In the genomic region with DNA sequence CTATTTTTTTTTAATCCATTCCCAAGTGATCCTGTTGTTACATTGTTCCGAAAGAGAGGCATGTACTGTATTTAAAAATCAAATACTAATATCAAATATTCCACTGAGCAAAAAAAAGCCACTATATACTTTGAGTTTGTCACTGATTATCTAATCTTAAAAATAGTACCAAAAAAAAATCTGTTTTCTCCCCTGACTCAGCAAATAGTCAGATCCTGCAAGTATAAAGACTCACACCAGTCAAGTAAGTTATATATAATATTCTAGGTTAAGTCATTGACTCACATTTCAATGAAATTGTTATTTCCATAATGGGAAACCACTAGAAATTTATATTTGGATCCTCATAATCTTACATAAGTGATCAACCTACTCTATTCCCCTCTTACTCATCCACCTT, we compare ENCODE assay signal across 24 cellular contexts.
DNase-seq lines count a peak whose midpoint lies in the region; ATAC-seq, FAIRE-seq and TF ChIP-seq lines count a peak whose summit lies in the region.
"Had no signal": no experiment of that assay in that cellular context is flagged by ENCODE, and none has a peak within 500 bp of the region (broad histone marks: within the 10 kb centered on the region; RNA-seq: fewer than 3 reads in every experiment).

No MANE protein-coding gene starts in this region.

- H3K36me3 ChIP-seq in IMR-90 (ENCODE audit: control insufficient read depth, insufficient read depth, low read length) (no peaks in the 10 kb centered on the region), K562 (ENCODE audit: control insufficient read depth, insufficient read depth, low read length) (no peaks in the 10 kb centered on the region)
- H3K36me3 ChIP-seq: BE2C; BLaER1 treated with 17β-estradiol and CSF1 and Interleukin-3, amounts not matched to agents 10 nM and 100 nM had no signal

- H3K4me1 Mint-ChIP-seq in stimulated activated memory B cell treated with anti-CD40 and anti-IgM and Interleukin-4, amounts not matched to agents 10 μg/mL and 1 μg/mL and 100 μg/mL, for 72 hours, result peaks cover 9% of the 10 kb centered on the region
- no peaks in the 10 kb centered on the region for H3K4me1 Mint-ChIP-seq in activated T-cell treated with anti-CD3 and anti-CD28 coated beads, Interleukin-2, amount 50 U/mL, for 24 hours (ENCODE audit: low read depth)
- H3K4me1 Mint-ChIP-seq: CD8-positive, alpha-beta memory T cell had no signal

- H3K4me1 ChIP-seq in IMR-90 (ENCODE audit: control insufficient read depth, insufficient read depth, low read length) (no peaks in the 10 kb centered on the region), K562 (replicated peaks in 1 of 2; ENCODE audit: control insufficient read depth in 2 of 2, insufficient read depth in 2 of 2, low read length in 2 of 2) (no peaks in the 10 kb centered on the region)
- H3K4me1 ChIP-seq: BE2C had no signal

- TF ChIP-seq EP300 in K562 (IDR thresholded peaks at IDR 0.05; ENCODE audit: low read length), result no peak

- H3K9me3 ChIP-seq in IMR-90 (ENCODE audit: control insufficient read depth, insufficient read depth, low read length), result no peaks in the 10 kb centered on the region
- H3K9me3 ChIP-seq in K562 (replicated peaks; ENCODE audit: control insufficient read depth, insufficient read depth, low read depth, low read length), result no peaks in the 10 kb centered on the region
- H3K9me3 ChIP-seq: BE2C had no signal

- H3K9me3 Mint-ChIP-seq in stimulated activated memory B cell treated with anti-CD40 and anti-IgM and Interleukin-4, amounts not matched to agents 10 μg/mL and 1 μg/mL and 100 μg/mL, for 72 hours, result peaks cover 6% of the 10 kb centered on the region
- H3K9me3 Mint-ChIP-seq in activated T-cell treated with anti-CD3 and anti-CD28 coated beads, Interleukin-2, amount 50 U/mL, for 24 hours, result peaks cover 2% of the 10 kb centered on the region
- H3K9me3 Mint-ChIP-seq: CD4-positive, alpha-beta T cell had no signal

- intact Hi-C loops in IMR-90 (cut with micrococcal nuclease) (no loop called here), K562 (cut with micrococcal nuclease) (no loop called here)

- no CpG with 5 or more reads among the region's 1 CpG for WGBS in IMR-90 (ENCODE audit: extremely low coverage in 2 of 2, insufficient read length in 1 of 2), 2 experiments
- WGBS in K562 (ENCODE audit: insufficient coverage, low coverage, missing lambda C conversion rate), result 42% methylated on average over 1 of the region's 1 CpG

- no peak overlapping the region for H3K4me2 ChIP-seq in IMR-90 (ENCODE audit: low read depth, low read length)
- no peak overlapping the region for H3K4me2 ChIP-seq in K562 (ENCODE audit: insufficient read depth, low read length)
- H3K4me2 ChIP-seq: BLaER1 treated with 17β-estradiol and CSF1 and Interleukin-3, amounts not matched to agents 10 nM and 100 nM had no signal

- TF ChIP-seq POLR2A in IMR-90 (IDR thresholded peaks at IDR 0.05; ENCODE audit: low read depth, low read length) (no peak), K562 (conservative IDR thresholded peaks at IDR 0.05) (no peak)

- H2AK9ac ChIP-seq in IMR-90 (replicated peaks; ENCODE audit: low read depth, low read length, poor library complexity), result no peak overlapping the region

- no peak overlapping the region for H2BK15ac ChIP-seq in IMR-90 (ENCODE audit: low read depth, low read length)

- no peak overlapping the region for H2BK5ac ChIP-seq in IMR-90 (ENCODE audit: low read depth, low read length, poor library complexity, severe bottlenecking)

- no peaks in the 10 kb centered on the region for H3K27me3 Mint-ChIP-seq in stimulated activated memory B cell treated with anti-CD40 and anti-IgM and Interleukin-4, amounts not matched to agents 10 μg/mL and 1 μg/mL and 100 μg/mL, for 72 hours
- H3K27me3 Mint-ChIP-seq in activated T-cell treated with anti-CD3 and anti-CD28 coated beads, Interleukin-2, amount 50 U/mL, for 24 hours, result no peaks in the 10 kb centered on the region
- H3K27me3 Mint-ChIP-seq: CD4-positive, alpha-beta T cell; CD8-positive, alpha-beta memory T cell had no signal

- POLR2A ChIA-PET in IMR-90 (lab: Charles Lee; ENCODE audit: unreplicated experiment) (no interaction called here), K562 (lab: Yijun Ruan, JAX) (interaction anchor here (0.8 kb wide), 1 partner anchor 13 kb away, joined by 3 read pairs; no protein-coding TSS in a partner anchor)

- H3K56ac ChIP-seq in IMR-90 (ENCODE audit: extremely low read depth, insufficient read depth, low read length), result no peak overlapping the region

- in situ Hi-C loops in IMR-90 (cut with MboI; ENCODE audit: low sequenced_read_pairs), result no loop called here
- in situ Hi-C loops in K562 (cut with MboI), result no loop called here

- H3K23ac ChIP-seq in IMR-90 (ENCODE audit: low read depth, low read length), result no peak overlapping the region

- H2BK20ac ChIP-seq in IMR-90 (ENCODE audit: low read depth, low read length), result no peak overlapping the region

- H2BK120ac ChIP-seq in IMR-90 (ENCODE audit: low read depth, low read length), result no peak overlapping the region

- no peak overlapping the region for H4K8ac ChIP-seq in IMR-90 (ENCODE audit: low read depth in 2 of 2, low read length in 2 of 2)

- no peaks in the 10 kb centered on the region for H3K27me3 ChIP-seq in IMR-90 (ENCODE audit: control insufficient read depth, insufficient read depth, low read length)
- no peaks in the 10 kb centered on the region for H3K27me3 ChIP-seq in K562 (ENCODE audit: control insufficient read depth in 2 of 2, insufficient read depth in 2 of 2, low read length in 2 of 2)
- H3K27me3 ChIP-seq: BE2C; BLaER1 treated with 17β-estradiol and CSF1 and Interleukin-3, amounts not matched to agents 10 nM and 100 nM had no signal

- H2AFZ ChIP-seq in IMR-90 (replicated peaks; ENCODE audit: low read length, poor library complexity), result no peak overlapping the region
- no peak overlapping the region for H2AFZ ChIP-seq in K562 (ENCODE audit: low read depth, low read length)
- H2AFZ ChIP-seq: GM23248 had no signal

- TF ChIP-seq RAD21 in IMR-90 (IDR thresholded peaks at IDR 0.05; ENCODE audit: low read length) (no peak), K562 (CRISPR knock-in tag; conservative IDR thresholded peaks at IDR 0.05 in 1 of 2, IDR thresholded peaks at IDR 0.05 in 1 of 2) (no peak)

- no peak overlapping the region for H3K18ac ChIP-seq in IMR-90 (ENCODE audit: low read depth, low read length)

- H4K91ac ChIP-seq in IMR-90 (ENCODE audit: insufficient read depth, low read depth, low read length), result no peak overlapping the region

- DNase-seq in IMR-90 (no peak), K562 (ENCODE audit: extremely low read depth in 1 of 4, low spot score in 3 of 4) (no peak), NOMO-1 (lab: John Stamatoyannopoulos, UW; ENCODE audit: unreplicated experiment in 2 of 2) (no peak), globus pallidus (ENCODE audit: low spot score) (no peak)
- no peak for DNase-seq in activated T-cell treated with anti-CD3 and anti-CD28 coated beads, Interleukin-2, amount 50 U/mL, for 24 hours
- DNase-seq: ACHN; AML-193; BE2C; CD4-positive, alpha-beta T cell; CD8-positive, alpha-beta memory T cell; DMS 273 treated with DMSO at 0.1 percent for 48 hours; DMS79; EL; GDM1; GM23248; H7; HCEC 1CT had no signal

- peaks cover 5% of the 10 kb centered on the region for H3K36me3 Mint-ChIP-seq in stimulated activated memory B cell treated with anti-CD40 and anti-IgM and Interleukin-4, amounts not matched to agents 10 μg/mL and 1 μg/mL and 100 μg/mL, for 72 hours
- H3K36me3 Mint-ChIP-seq in activated T-cell treated with anti-CD3 and anti-CD28 coated beads, Interleukin-2, amount 50 U/mL, for 24 hours (ENCODE audit: low read depth), result no peaks in the 10 kb centered on the region
- H3K36me3 Mint-ChIP-seq: CD8-positive, alpha-beta memory T cell had no signal

- H3K27ac ChIP-seq in IMR-90 (ENCODE audit: insufficient read depth, low read length) (no peak overlapping the region), K562 (ENCODE audit: extremely low read depth, low read depth, low read length) (no peak overlapping the region)
- H3K27ac ChIP-seq: BLaER1 treated with 17β-estradiol and CSF1 and Interleukin-3, amounts not matched to agents 10 nM and 100 nM; GM23248 had no signal

- H3K9ac ChIP-seq in IMR-90 (ENCODE audit: low read depth, low read length), result no peak overlapping the region
- no peak overlapping the region for H3K9ac ChIP-seq in K562 (ENCODE audit: insufficient read depth in 1 of 2, low read depth in 2 of 2, low read length in 2 of 2)
- H3K9ac ChIP-seq: BLaER1 treated with 17β-estradiol and CSF1 and Interleukin-3, amounts not matched to agents 10 nM and 100 nM; GM23248 had no signal

- H2AK5ac ChIP-seq in IMR-90 (ENCODE audit: low read depth, low read length), result no peak overlapping the region

- CTCF ChIA-PET in IMR-90 (lab: Yijun Ruan, JAX) (no interaction called here), K562 (lab: Yijun Ruan, JAX; ENCODE audit: low intra/inter-chr PET ratio) (no interaction called here)

- no peak for FAIRE-seq in K562 (lab: Jason Lieb, UNC)
- FAIRE-seq: D721Med, GM12878, GM19239, H1 had no signal

- H3K79me1 ChIP-seq in IMR-90 (ENCODE audit: low read depth in 1 of 2, low read length in 2 of 2), result no peaks in the 10 kb centered on the region

- dilution Hi-C loops in IMR-90 (cut with HindIII; ENCODE audit: low sequenced_read_pairs, unreplicated experiment), result no loop called here

- no peak overlapping the region for H4K5ac ChIP-seq in IMR-90 (ENCODE audit: low read depth, low read length)

- H3K4ac ChIP-seq in IMR-90 (ENCODE audit: low read depth, low read length), result no peak overlapping the region

- H3K27ac Mint-ChIP-seq in stimulated activated memory B cell treated with anti-CD40 and anti-IgM and Interleukin-4, amounts not matched to agents 10 μg/mL and 1 μg/mL and 100 μg/mL, for 72 hours, result peak overlapping the region; percentile 27
- H3K27ac Mint-ChIP-seq in activated T-cell treated with anti-CD3 and anti-CD28 coated beads, Interleukin-2, amount 50 U/mL, for 24 hours, result no peak overlapping the region
- H3K27ac Mint-ChIP-seq: CD14-positive monocyte; CD4-positive, alpha-beta T cell; CD8-positive, alpha-beta memory T cell had no signal

- no peak overlapping the region for H3K4me3 Mint-ChIP-seq in stimulated activated memory B cell treated with anti-CD40 and anti-IgM and Interleukin-4, amounts not matched to agents 10 μg/mL and 1 μg/mL and 100 μg/mL, for 72 hours
- H3K4me3 Mint-ChIP-seq in activated T-cell treated with anti-CD3 and anti-CD28 coated beads, Interleukin-2, amount 50 U/mL, for 24 hours, result no peak overlapping the region
- H3K4me3 Mint-ChIP-seq: CD14-positive monocyte; CD4-positive, alpha-beta T cell; CD8-positive, alpha-beta memory T cell had no signal

- no peak overlapping the region for H3K14ac ChIP-seq in IMR-90 (replicated peaks; ENCODE audit: low read depth, low read length)

- ATAC-seq in IMR-90 (ENCODE audit: low read depth), result no peak
- ATAC-seq in K562, result no peak
- ATAC-seq in stimulated activated memory B cell treated with anti-CD40 and anti-IgM and Interleukin-4, amounts not matched to agents 10 μg/mL and 1 μg/mL and 100 μg/mL, for 72 hours, result no peak
- ATAC-seq: GM12878 had no signal

- BruUV-seq in IMR-90 (replicated peaks; lab: Mats Ljungman, UMichigan) (no TSS peak), K562 (replicated peaks; lab: Mats Ljungman, UMichigan) (no TSS peak)

- H3K4me3 ChIP-seq in IMR-90 (ENCODE audit: insufficient read depth, low read depth, low read length) (no peak overlapping the region), K562 (no peak overlapping the region)
- H3K4me3 ChIP-seq: BLaER1 treated with 17β-estradiol and CSF1 and Interleukin-3, amounts not matched to agents 10 nM and 100 nM; GM12878; GM23248 had no signal

- no peak for TF ChIP-seq CTCF in IMR-90 (conservative IDR thresholded peaks at IDR 0.05; ENCODE audit: low read depth, low read length)
- TF ChIP-seq CTCF in K562 (IDR thresholded peaks at IDR 0.05 in 2 of 3, conservative IDR thresholded peaks at IDR 0.05 in 1 of 3; ENCODE audit: insufficient read depth in 2 of 3, low read depth in 1 of 3, low read length in 3 of 3), result no peak

- H4K20me1 ChIP-seq in IMR-90 (ENCODE audit: insufficient read depth, low read length), result no peaks in the 10 kb centered on the region
- no peaks in the 10 kb centered on the region for H4K20me1 ChIP-seq in K562 (replicated peaks; ENCODE audit: control insufficient read depth, insufficient read depth, low read length)
- H4K20me1 ChIP-seq: BLaER1 treated with 17β-estradiol and CSF1 and Interleukin-3, amounts not matched to agents 10 nM and 100 nM had no signal

- no peaks in the 10 kb centered on the region for H3K9me1 ChIP-seq in IMR-90 (ENCODE audit: insufficient read depth, low read length)
- H3K9me1 ChIP-seq in K562 (ENCODE audit: control insufficient read depth, insufficient read depth, low read length), result no peaks in the 10 kb centered on the region

- H3K79me2 ChIP-seq in K562 (ENCODE audit: control insufficient read depth, insufficient read depth, low read length), result no peaks in the 10 kb centered on the region
